In genomic region chr20:53003420-53003819, GRCh38 we compare ENCODE assay signal across 16 cellular contexts. TPM values are rescaled to one million over a fixed set of nuclear protein-coding genes. Genes with fewer than 3 reads are reported as not detected.
A peak's percentile ranks its signal among the peaks of the same experiment; 100 is the strongest.
DNase-seq lines count a peak whose midpoint lies in the region; ATAC-seq, FAIRE-seq and TF ChIP-seq lines count a peak whose summit lies in the region.
"Had no signal": no experiment of that assay in that cellular context is flagged by ENCODE, and none has a peak within 500 bp of the region (broad histone marks: within the 10 kb centered on the region; RNA-seq: fewer than 3 reads in every experiment).

No MANE protein-coding gene starts in this region.

- H3K27ac Mint-ChIP-seq in endodermal cell, result no peak overlapping the region

- H3K4me3 ChIP-seq in endodermal cell (ENCODE audit: low read length), result no peak overlapping the region
- H3K4me3 ChIP-seq: left lung had no signal

- H3K27me3 Mint-ChIP-seq in endodermal cell (ENCODE audit: insufficient read depth), result no peaks in the 10 kb centered on the region

- no peak for TF ChIP-seq CTCF in endodermal cell (conservative IDR thresholded peaks at IDR 0.05)

- peak; percentile 19 for DNase-seq in NCI-H748 (lab: John Stamatoyannopoulos, UW; ENCODE audit: unreplicated experiment)
- DNase-seq in NCI-H748 treated with DMSO at 0.1 percent for 48 hours (lab: John Stamatoyannopoulos, UW), result no peak
- DNase-seq in NCI-H2227 treated with DMSO at 0.1 percent for 48 hours (lab: John Stamatoyannopoulos, UW), result peak; percentile 6
- no peak for DNase-seq in endodermal cell
- DNase-seq in retina, result peak; percentile 64
- no peak for DNase-seq in left lobe of liver (ENCODE audit: low spot score)
- no peak for DNase-seq in RCC 7860 (ENCODE audit: low spot score)
- DNase-seq in SHP77 (lab: John Stamatoyannopoulos, UW), result no peak
- DNase-seq: activated effector memory CD4-positive, alpha-beta T cell treated with Interleukin-2 at 50 U/mL for 16 hours; DMS53; left lung; stimulated activated naive CD4-positive, alpha-beta T cell treated with Interleukin-2 at 50 U/mL for 16 hours had no signal

- peaks cover 2% of the 10 kb centered on the region for H3K4me1 Mint-ChIP-seq in endodermal cell

- no peak overlapping the region for H3K4me3 Mint-ChIP-seq in endodermal cell

- no peak for ATAC-seq in left lobe of liver
- ATAC-seq: left lung had no signal

- H3K36me3 ChIP-seq in endodermal cell (ENCODE audit: control insufficient read depth, insufficient read depth, low read length), result no peaks in the 10 kb centered on the region
- H3K36me3 ChIP-seq: left lung had no signal

- H3K4me1 ChIP-seq in endodermal cell (ENCODE audit: control insufficient read depth, insufficient read depth, low read length), result no peaks in the 10 kb centered on the region
- H3K4me1 ChIP-seq: left lung had no signal

- no peaks in the 10 kb centered on the region for H3K9me3 Mint-ChIP-seq in endodermal cell

- no peaks in the 10 kb centered on the region for H3K9me3 ChIP-seq in endodermal cell (ENCODE audit: control insufficient read depth, low read length)
- H3K9me3 ChIP-seq: left lung had no signal

- no peak for FAIRE-seq in RCC 7860 (lab: Jason Lieb, UNC)
- FAIRE-seq: frontal cortex had no signal

- 64 to 80% methylated on average over 4 to 6 of the region's 6 CpGs for WGBS in endodermal cell (ENCODE audit: insufficient coverage in 1 of 2, insufficient read length in 1 of 2), 2 experiments

- no peaks in the 10 kb centered on the region for H3K27me3 ChIP-seq in endodermal cell (ENCODE audit: control insufficient read depth, insufficient read depth, low read length, poor library complexity, severe bottlenecking)
- H3K27me3 ChIP-seq: left lung had no signal

- peak overlapping the region; percentile 27 for H3K27ac ChIP-seq in endodermal cell (ENCODE audit: low read depth, low read length)
- H3K27ac ChIP-seq: left lung, VCaP had no signal

- no peaks in the 10 kb centered on the region for H3K36me3 Mint-ChIP-seq in endodermal cell (ENCODE audit: low read depth)

- H3K9ac ChIP-seq in endodermal cell (ENCODE audit: extremely low read depth, low read length, poor library complexity, severe bottlenecking), result no peak overlapping the region

RNA-seq across cellular contexts. Expression of gene TSHZ2, which starts 31.3 kb away (rescaled TPM):
- under 1 TPM; 0.07 to 0.31 TPM for total RNA-seq in endodermal cell
- polyA plus RNA-seq in endodermal cell (2013, experiment 1 of 2), result 5.2 TPM
- 3.5 TPM for polyA plus RNA-seq in endodermal cell (2013, experiment 2 of 2)
- 19.0 TPM for total RNA-seq in left lobe of liver
- total RNA-seq: A172, osteocyte had no signal

Comparison
In these comparisons a context has a peak if more than half of its experiments do, and no peak if none do; other contexts are left out.
1. DNase-seq: peak in NCI-H748 (single experiment), NCI-H2227 treated with DMSO at 0.1 percent for 48 hours (single experiment) and retina (single experiment); none in NCI-H748 treated with DMSO at 0.1 percent for 48 hours (single experiment), endodermal cell (single experiment), left lobe of liver (single experiment), RCC 7860 (single experiment) and SHP77 (0 of 2).
2. RNA of gene TSHZ2, which starts 31.3 kb away (total RNA-seq): 19.0 TPM in left lobe of liver (single experiment); 0.07 to 0.31 TPM in endodermal cell; every median in the first group is over 10 times any median in the second.